ENCODE assay signal across 40 cellular contexts in the genomic region with DNA sequence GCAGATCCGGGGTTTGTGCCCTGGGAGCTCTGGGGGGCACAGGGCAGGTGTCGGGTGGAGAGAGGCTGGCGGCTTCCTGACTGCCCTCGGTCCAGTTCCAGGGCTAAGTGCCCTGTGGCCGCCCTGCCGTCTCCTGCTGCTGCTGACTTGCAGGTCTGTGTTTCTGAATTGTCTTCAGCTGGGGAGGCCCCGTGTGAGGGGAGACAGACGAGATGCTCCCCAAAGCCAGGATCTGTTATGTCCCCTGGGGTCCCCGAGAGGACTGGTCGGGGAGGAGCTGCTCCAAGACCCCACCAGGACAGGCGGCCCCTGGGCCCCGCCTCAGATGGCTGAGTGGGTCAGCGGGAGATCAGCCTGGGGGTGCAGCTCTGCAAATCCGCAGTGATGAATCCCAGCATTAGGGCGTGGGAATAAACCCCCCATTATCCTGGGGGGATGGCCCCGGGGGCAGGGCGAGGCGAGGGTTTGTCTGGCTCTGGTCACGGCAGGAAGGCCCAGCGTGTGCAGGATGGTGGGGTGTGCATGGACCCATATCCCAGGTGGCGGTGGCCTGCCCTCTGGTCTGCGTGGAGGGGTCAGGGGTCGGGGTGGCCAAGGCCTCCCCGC. TPM values are rescaled to one million over a fixed set of nuclear protein-coding genes. Genes with fewer than 3 reads are reported as not detected.
"Had no signal": no experiment of that assay in that cellular context is flagged by ENCODE, and none has a peak within 500 bp of the region (broad histone marks: within the 10 kb centered on the region; RNA-seq: fewer than 3 reads in every experiment).

No MANE protein-coding gene starts in this region.

- H3K4me3 ChIP-seq: adrenal gland, ascending aorta, body of pancreas, breast epithelium, cardiac muscle cell had no signal

- H3K4me3 Mint-ChIP-seq: activated naive CD4-positive, alpha-beta T cell treated with anti-CD3 and anti-CD28 coated beads for 36 hours; activated naive CD8-positive, alpha-beta T cell; activated naive CD8-positive, alpha-beta T cell treated with anti-CD3 and anti-CD28 coated beads for 36 hours; activated naive CD8-positive, alpha-beta T cell treated with anti-CD3 and anti-CD28 coated beads, Interleukin-2, amount 10 ng/mL, durations not matched to agents 7 days and 5 days; activated naive CD8-positive, alpha-beta T cell treated with anti-CD3 and anti-CD28 coated beads, Interleukin-2, amount 50 U/mL, for 24 hours; activated T-cell treated with anti-CD3 and anti-CD28 coated beads, Interleukin-2, amount 50 U/mL, for 24 hours; activated T-cell treated with anti-CD3 and anti-CD28 coated beads, Interleukin-2, amount 50 U/mL, for 4 hours; activated T-cell treated with anti-CD3 and anti-CD28 coated beads, Interleukin-2, amount 50 U/mL, for 72 hours; activated T-helper 17 cell treated with anti-CD3 and anti-CD28 coated beads, Interleukin-2, amount 50 U/mL, for 72 hours; central memory CD8-positive, alpha-beta T cell had no signal

- H3K27ac Mint-ChIP-seq: activated naive CD4-positive, alpha-beta T cell treated with anti-CD3 and anti-CD28 coated beads for 36 hours; activated naive CD4-positive, alpha-beta T cell treated with anti-CD3 and anti-CD28 coated beads, Interleukin-2, amount 50 U/mL, for 72 hours; activated naive CD8-positive, alpha-beta T cell; activated naive CD8-positive, alpha-beta T cell treated with anti-CD3 and anti-CD28 coated beads for 36 hours; activated naive CD8-positive, alpha-beta T cell treated with anti-CD3 and anti-CD28 coated beads, Interleukin-2, amount 10 ng/mL, durations not matched to agents 7 days and 5 days; activated naive CD8-positive, alpha-beta T cell treated with anti-CD3 and anti-CD28 coated beads, Interleukin-2, amount 50 U/mL, for 24 hours; activated T-cell treated with anti-CD3 and anti-CD28 coated beads, Interleukin-2, amount 50 U/mL, for 24 hours; activated T-cell treated with anti-CD3 and anti-CD28 coated beads, Interleukin-2, amount 50 U/mL, for 72 hours; activated T-helper 1 cell treated with anti-CD3 and anti-CD28 coated beads, Interleukin-12 subunit alpha, Interleukin-12 subunit beta, Interleukin-2, Interleukin-4 antibody, amounts not matched to agents 30 ng/mL and 10 ng/mL and 1 ng/mL, durations not matched to agents 14 hours and 24 hours and 36 hours; activated T-helper 17 cell treated with anti-CD3 and anti-CD28 coated beads, Interleukin-2, amount 50 U/mL, for 72 hours; activated T-helper 2 cell treated with anti-CD3 and anti-CD28 coated beads, Interferon-gamma antibody, Interleukin-2, Interleukin-4, amounts not matched to agents 10 μg/mL and 5 μg/mL and 100 μg/mL, durations not matched to agents 14 hours and 24 hours and 36 hours; brain had no signal

- H3K36me3 Mint-ChIP-seq: activated naive CD4-positive, alpha-beta T cell treated with anti-CD3 and anti-CD28 coated beads, Interleukin-2, amount 50 U/mL, for 72 hours; activated naive CD8-positive, alpha-beta T cell; activated naive CD8-positive, alpha-beta T cell treated with anti-CD3 and anti-CD28 coated beads for 36 hours; activated naive CD8-positive, alpha-beta T cell treated with anti-CD3 and anti-CD28 coated beads, Interleukin-2, amount 10 ng/mL, durations not matched to agents 7 days and 5 days; brain had no signal

- H3K27me3 Mint-ChIP-seq: activated naive CD8-positive, alpha-beta T cell; central memory CD8-positive, alpha-beta T cell had no signal

- H3K36me3 ChIP-seq: adrenal gland, ascending aorta, brain microvascular endothelial cell, breast epithelium, cardiac muscle cell had no signal

- H3K27ac ChIP-seq: adrenal gland, ascending aorta, body of pancreas, brain microvascular endothelial cell, breast epithelium, cardiac muscle cell had no signal

- H3K27me3 ChIP-seq: brain microvascular endothelial cell had no signal

- H3K9me3 Mint-ChIP-seq: activated naive CD4-positive, alpha-beta T cell treated with anti-CD3 and anti-CD28 coated beads for 36 hours; activated naive CD4-positive, alpha-beta T cell treated with anti-CD3 and anti-CD28 coated beads, Interleukin-2, amount 50 U/mL, for 72 hours; activated naive CD8-positive, alpha-beta T cell treated with anti-CD3 and anti-CD28 coated beads for 36 hours; activated naive CD8-positive, alpha-beta T cell treated with anti-CD3 and anti-CD28 coated beads, Interleukin-2, amount 10 ng/mL, durations not matched to agents 7 days and 5 days; activated naive CD8-positive, alpha-beta T cell treated with anti-CD3 and anti-CD28 coated beads, Interleukin-2, amount 50 U/mL, for 24 hours; activated T-cell treated with anti-CD3 and anti-CD28 coated beads, Interleukin-2, amount 50 U/mL, for 24 hours; activated T-cell treated with anti-CD3 and anti-CD28 coated beads, Interleukin-2, amount 50 U/mL, for 4 hours; activated T-cell treated with anti-CD3 and anti-CD28 coated beads, Interleukin-2, amount 50 U/mL, for 72 hours; activated T-helper 1 cell treated with anti-CD3 and anti-CD28 coated beads, Interleukin-12 subunit alpha, Interleukin-12 subunit beta, Interleukin-2, Interleukin-4 antibody, amounts not matched to agents 30 ng/mL and 10 ng/mL and 1 ng/mL, durations not matched to agents 14 hours and 24 hours and 36 hours; activated T-helper 17 cell treated with anti-CD3 and anti-CD28 coated beads, Interleukin-2, amount 50 U/mL, for 72 hours; activated T-helper 2 cell treated with anti-CD3 and anti-CD28 coated beads, Interferon-gamma antibody, Interleukin-2, Interleukin-4, amounts not matched to agents 10 μg/mL and 5 μg/mL and 100 μg/mL, durations not matched to agents 14 hours and 24 hours and 36 hours; central memory CD8-positive, alpha-beta T cell had no signal

- H3K4me1 Mint-ChIP-seq: activated naive CD8-positive, alpha-beta T cell treated with anti-CD3 and anti-CD28 coated beads for 36 hours; activated naive CD8-positive, alpha-beta T cell treated with anti-CD3 and anti-CD28 coated beads, Interleukin-2, amount 10 ng/mL, durations not matched to agents 7 days and 5 days; activated naive CD8-positive, alpha-beta T cell treated with anti-CD3 and anti-CD28 coated beads, Interleukin-2, amount 50 U/mL, for 24 hours; activated T-helper 17 cell treated with anti-CD3 and anti-CD28 coated beads, Interleukin-2, amount 50 U/mL, for 72 hours; central memory CD8-positive, alpha-beta T cell had no signal

- ATAC-seq: activated naive CD4-positive, alpha-beta T cell treated with anti-CD3 and anti-CD28 coated beads, Interleukin-2, amount 50 U/mL, for 72 hours; activated naive CD8-positive, alpha-beta T cell treated with anti-CD3 and anti-CD28 coated beads, Interleukin-2, amount 50 U/mL, for 24 hours; activated T-cell treated with anti-CD3 and anti-CD28 coated beads, Interleukin-2, amount 50 U/mL, for 72 hours; activated T-helper 17 cell treated with anti-CD3 and anti-CD28 coated beads, Interleukin-2, amount 50 U/mL, for 72 hours; body of pancreas had no signal

- DNase-seq: activated effector memory CD4-positive, alpha-beta T cell treated with anti-CD3 and anti-CD28 coated beads, Interleukin-2, amount 50 U/mL, for 16 hours; activated effector memory CD4-positive, alpha-beta T cell treated with Interleukin-2 at 50 U/mL for 16 hours; activated gamma-delta T cell; activated gamma-delta T cell treated with Interleukin-2 at 50 U/mL for 16 hours; activated naive CD4-positive, alpha-beta T cell; activated naive CD4-positive, alpha-beta T cell treated with anti-CD3 and anti-CD28 coated beads for 36 hours; activated naive CD4-positive, alpha-beta T cell treated with anti-CD3 and anti-CD28 coated beads, Interleukin-2, amount 50 U/mL, for 16 hours; activated naive CD4-positive, alpha-beta T cell treated with Interleukin-2 at 50 U/mL for 16 hours; activated naive CD8-positive, alpha-beta T cell treated with anti-CD3 and anti-CD28 coated beads for 36 hours; activated naive CD8-positive, alpha-beta T cell treated with anti-CD3 and anti-CD28 coated beads, Interleukin-2, amount 10 ng/mL, durations not matched to agents 7 days and 5 days; activated naive CD8-positive, alpha-beta T cell treated with anti-CD3 and anti-CD28 coated beads, Interleukin-2, amount 50 U/mL, for 24 hours; activated T-cell treated with anti-CD3 and anti-CD28 coated beads, Interleukin-2, amount 50 U/mL, for 1 hour; activated T-cell treated with anti-CD3 and anti-CD28 coated beads, Interleukin-2, amount 50 U/mL, for 24 hours; activated T-cell treated with anti-CD3 and anti-CD28 coated beads, Interleukin-2, amount 50 U/mL, for 4 hours; activated T-cell treated with anti-CD3 and anti-CD28 coated beads, Interleukin-2, amount 50 U/mL, for 48 hours; activated T-cell treated with anti-CD3 and anti-CD28 coated beads, Interleukin-2, amount 50 U/mL, for 72 hours; adrenal gland; amniotic stem cell; amygdala; anterior cingulate cortex; aorta; body of pancreas; brain microvascular endothelial cell; caudate nucleus; central memory CD4-positive, alpha-beta T cell; cerebellar nuclear complex had no signal

- H3K9me3 ChIP-seq: adrenal gland, ascending aorta, body of pancreas, breast epithelium had no signal

RNA-seq across cellular contexts. Expression of a gene that starts 4.7 kb away (rescaled TPM):
- total RNA-seq: ascending aorta had no signal

RNA-seq across cellular contexts. Expression of a gene that starts 45.3 kb away (rescaled TPM):
- total RNA-seq: activated naive CD4-positive, alpha-beta T cell treated with anti-CD3 and anti-CD28 coated beads for 36 hours; activated naive CD4-positive, alpha-beta T cell treated with anti-CD3 and anti-CD28 coated beads, Interleukin-2, amount 50 U/mL, for 72 hours; activated naive CD8-positive, alpha-beta T cell treated with anti-CD3 and anti-CD28 coated beads for 36 hours; activated T-cell treated with anti-CD3 and anti-CD28 coated beads, Interleukin-2, amount 50 U/mL, for 4 hours; activated T-cell treated with anti-CD3 and anti-CD28 coated beads, Interleukin-2, amount 50 U/mL, for 72 hours; activated T-helper 1 cell treated with anti-CD3 and anti-CD28 coated beads, Interleukin-12 subunit alpha, Interleukin-12 subunit beta, Interleukin-2, Interleukin-4 antibody, amounts not matched to agents 30 ng/mL and 10 ng/mL and 1 ng/mL, durations not matched to agents 14 hours and 24 hours and 36 hours; activated T-helper 2 cell treated with anti-CD3 and anti-CD28 coated beads, Interferon-gamma antibody, Interleukin-2, Interleukin-4, amounts not matched to agents 10 μg/mL and 5 μg/mL and 100 μg/mL, durations not matched to agents 14 hours and 24 hours and 36 hours; ascending aorta; body of pancreas; bronchial epithelial cell; cardiac muscle cell; cardiac septum; cerebellum; chondrocyte had no signal

RNA-seq across cellular contexts. Expression of a gene that starts 50.5 kb away (rescaled TPM):
- total RNA-seq: ascending aorta, bronchial epithelial cell, cardiac muscle cell, cerebellum, chondrocyte had no signal
